Comparison of ENCODE assay signal across 13 cellular contexts in the genomic region with DNA sequence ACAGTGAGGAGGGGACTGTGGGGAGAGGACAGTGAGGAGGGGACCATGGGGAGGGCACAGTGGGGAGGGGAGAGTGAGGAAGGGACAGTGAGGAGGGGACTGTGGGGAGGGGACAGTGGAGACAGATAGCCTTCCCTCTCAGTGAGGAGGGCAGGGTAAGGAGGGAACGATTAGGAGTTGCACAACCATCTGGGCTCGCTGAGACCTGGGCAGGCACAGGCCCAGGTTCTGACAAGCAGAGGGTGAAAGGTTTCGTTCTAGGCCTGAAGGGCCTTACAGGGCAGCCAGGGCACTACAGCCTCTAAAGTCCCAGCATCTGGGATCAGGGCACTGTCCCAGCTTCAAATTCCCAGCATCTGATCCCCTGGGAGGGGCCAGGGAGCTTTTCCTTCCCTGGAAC. TPM values are rescaled to one million over a fixed set of nuclear protein-coding genes. Genes with fewer than 3 reads are reported as not detected.
DNase-seq lines count a peak whose midpoint lies in the region; ATAC-seq, FAIRE-seq and TF ChIP-seq lines count a peak whose summit lies in the region.
"Not testable (repeated sequence)": the region's sequence is repeated elsewhere in the genome, so short reads cannot be mapped to it uniquely, and the experiment has no call there.
"Had no signal": no experiment of that assay in that cellular context is flagged by ENCODE, and none has a peak within 500 bp of the region (broad histone marks: within the 10 kb centered on the region; RNA-seq: fewer than 3 reads in every experiment).

No MANE protein-coding gene starts in this region.

- in situ Hi-C loops in HepG2 (cut with HindIII; ENCODE audit: extremely low pct_ligation_motif_present, low pct_unique_long_range_greater_than_20kb) = not testable (repeated sequence)

- H3K27me3 Mint-ChIP-seq in CD8-positive, alpha-beta T cell (ENCODE audit: low read depth) = peaks cover 46% of the 10 kb centered on the region
- peaks cover 19% of the 10 kb centered on the region for H3K27me3 Mint-ChIP-seq in activated naive CD4-positive, alpha-beta T cell treated with anti-CD3 and anti-CD28 coated beads, Interleukin-2, amount 50 U/mL, for 24 hours

- not testable (repeated sequence) for TF ChIP-seq POLR2A in body of pancreas (IDR thresholded peaks at IDR 0.05); HepG2 (IDR thresholded peaks at IDR 0.05; ENCODE audit: insufficient read depth in 1 of 2, low read depth in 2 of 2, low read length in 2 of 2)

- TF ChIP-seq EP300 in HepG2 (IDR thresholded peaks at IDR 0.05; ENCODE audit: low read depth in 2 of 2, low read length in 2 of 2); HepG2 (CRISPR knock-in tag; IDR thresholded peaks at IDR 0.05; ENCODE audit: borderline replicate concordance): not testable (repeated sequence)

- H3K4me3 ChIP-seq in CD8-positive, alpha-beta T cell (ENCODE audit: low read depth, low read length); RWPE2 (ENCODE audit: severe bottlenecking); body of pancreas; HepG2 (replicated peaks in 1 of 3; ENCODE audit: insufficient read depth in 1 of 3, low read depth in 2 of 3, low read length in 3 of 3); osteoblast (ENCODE audit: insufficient read depth, low read length); upper lobe of right lung: not testable (repeated sequence)

- H3K9me3 Mint-ChIP-seq in CD8-positive, alpha-beta T cell; activated naive CD4-positive, alpha-beta T cell treated with anti-CD3 and anti-CD28 coated beads, Interleukin-2, amount 50 U/mL, for 24 hours: not testable (repeated sequence)

- H3K27ac Mint-ChIP-seq in CD8-positive, alpha-beta T cell; activated naive CD4-positive, alpha-beta T cell treated with anti-CD3 and anti-CD28 coated beads, Interleukin-2, amount 50 U/mL, for 24 hours: not testable (repeated sequence)

- not testable (repeated sequence) for H3K4me1 Mint-ChIP-seq in CD8-positive, alpha-beta T cell (ENCODE audit: low read depth); activated naive CD4-positive, alpha-beta T cell treated with anti-CD3 and anti-CD28 coated beads, Interleukin-2, amount 50 U/mL, for 24 hours

- DNase-seq in CD8-positive, alpha-beta T cell; RWPE2 (ENCODE audit: low spot score); body of pancreas; Right ventricle myocardium superior; HepG2 (ENCODE audit: low spot score); upper lobe of right lung: not testable (repeated sequence)
- peak; percentile 62 for DNase-seq in osteoblast (ENCODE audit: insufficient read length, low spot score, missing footprints)

- peaks cover 24% of the 10 kb centered on the region for H3K27me3 ChIP-seq in CD8-positive, alpha-beta T cell (ENCODE audit: insufficient read depth, low read length)
- peaks cover 36% of the 10 kb centered on the region for H3K27me3 ChIP-seq in RWPE2 (ENCODE audit: insufficient read depth, poor library complexity, severe bottlenecking)
- H3K27me3 ChIP-seq in body of pancreas = peaks cover 0 to 37% of the 10 kb centered on the region in 2 donors
- peaks cover 25 to 66% of the 10 kb centered on the region in 2 experiments for H3K27me3 ChIP-seq in HepG2 (ENCODE audit: control insufficient read depth in 1 of 2, insufficient read depth in 2 of 2, low read length in 2 of 2)
- H3K27me3 ChIP-seq in osteoblast (ENCODE audit: insufficient read depth, low read length) = peaks cover 43% of the 10 kb centered on the region
- H3K27me3 ChIP-seq in upper lobe of right lung = peaks cover 38% of the 10 kb centered on the region

- CTCF ChIA-PET in CD8-positive, alpha-beta T cell (lab: Charles Lee); HepG2 (lab: Yijun Ruan, JAX; ENCODE audit: low intra/inter-chr PET ratio, low total read pairs): not testable (repeated sequence)

- not testable (repeated sequence) for H3K27ac ChIP-seq in CD8-positive, alpha-beta T cell (ENCODE audit: low read depth, low read length); RWPE2 (ENCODE audit: poor library complexity, severe bottlenecking); body of pancreas; HepG2 (ENCODE audit: extremely low read length, insufficient read depth, low read length); osteoblast (ENCODE audit: low read depth, low read length); upper lobe of right lung

- not testable (repeated sequence) for H3K9ac ChIP-seq in HepG2 (ENCODE audit: insufficient read depth, low read depth, low read length)

- intact Hi-C loops in CD8-positive, alpha-beta T cell (cut with DNase I, micrococcal nuclease); body of pancreas (cut with DNase I); Right ventricle myocardium superior (cut with DNase I); HepG2 (cut with micrococcal nuclease; ENCODE audit: unreplicated experiment); upper lobe of right lung (cut with DNase I): not testable (repeated sequence)

- not testable (repeated sequence) for H3K36me3 ChIP-seq in CD8-positive, alpha-beta T cell (ENCODE audit: insufficient read depth, low read length); RWPE2 (ENCODE audit: low read depth); body of pancreas (replicated peaks in 1 of 2; ENCODE audit: insufficient read depth in 1 of 2, low read depth in 2 of 2); HepG2 (replicated peaks in 1 of 2; ENCODE audit: control insufficient read depth in 1 of 2, insufficient read depth in 2 of 2, low read length in 2 of 2); osteoblast (ENCODE audit: insufficient read depth, low read length); upper lobe of right lung

- BruUV-seq in HepG2 (replicated peaks; lab: Mats Ljungman, UMichigan) = not testable (repeated sequence)

- peak overlapping the region; percentile 29 for H3K4me3 Mint-ChIP-seq in CD8-positive, alpha-beta T cell
- H3K4me3 Mint-ChIP-seq in activated naive CD4-positive, alpha-beta T cell treated with anti-CD3 and anti-CD28 coated beads, Interleukin-2, amount 50 U/mL, for 24 hours = peak overlapping the region; percentile 55

- H3K4me2 ChIP-seq in HepG2 (ENCODE audit: low read depth, low read length); osteoblast (ENCODE audit: insufficient read depth, low read length): not testable (repeated sequence)

- H2AFZ ChIP-seq in HepG2 (ENCODE audit: low read length); osteoblast (ENCODE audit: low read length): not testable (repeated sequence)

- not testable (repeated sequence) for H3K79me2 ChIP-seq in HepG2 (ENCODE audit: insufficient read depth, low read length); osteoblast (ENCODE audit: insufficient read depth, low read length)

- not testable (repeated sequence) for H3K9me3 ChIP-seq in CD8-positive, alpha-beta T cell (ENCODE audit: low read length); RWPE2 (ENCODE audit: severe bottlenecking); body of pancreas; HepG2 (ENCODE audit: low read length); osteoblast (ENCODE audit: low read depth, low read length); upper lobe of right lung

- TF ChIP-seq CTCF in CD8-positive, alpha-beta T cell (IDR thresholded peaks at IDR 0.05); RWPE2 (IDR thresholded peaks at IDR 0.05; ENCODE audit: poor library complexity, severe bottlenecking); body of pancreas (IDR thresholded peaks at IDR 0.05); HepG2 (CRISPR knock-in tag; IDR thresholded peaks at IDR 0.05); osteoblast (IDR thresholded peaks at IDR 0.05; ENCODE audit: extremely low read depth, low read depth, low read length); upper lobe of right lung (IDR thresholded peaks at IDR 0.05): not testable (repeated sequence)

- TF ChIP-seq RAD21 in HepG2 (CRISPR knock-in tag; IDR thresholded peaks at IDR 0.05) = not testable (repeated sequence)

- peaks cover 19% of the 10 kb centered on the region for H3K4me1 ChIP-seq in CD8-positive, alpha-beta T cell (ENCODE audit: insufficient read depth, low read length)
- not testable (repeated sequence) for H3K4me1 ChIP-seq in RWPE2 (ENCODE audit: insufficient read depth, poor library complexity, severe bottlenecking); osteoblast (ENCODE audit: insufficient read depth, low read length)
- H3K4me1 ChIP-seq in body of pancreas = peaks cover 19% of the 10 kb centered on the region
- peaks cover 38% of the 10 kb centered on the region for H3K4me1 ChIP-seq in HepG2 (ENCODE audit: insufficient read depth, low read length)
- peaks cover 18% of the 10 kb centered on the region for H3K4me1 ChIP-seq in upper lobe of right lung

- H3K36me3 Mint-ChIP-seq in CD8-positive, alpha-beta T cell; activated naive CD4-positive, alpha-beta T cell treated with anti-CD3 and anti-CD28 coated beads, Interleukin-2, amount 50 U/mL, for 24 hours: not testable (repeated sequence)

- ATAC-seq in CD8-positive, alpha-beta T cell = not testable (repeated sequence)
- ATAC-seq in RWPE2 (ENCODE audit: low read depth) (peak; percentile 22; the same call in 2 of the 3 replicates), body of pancreas (peak; percentile 30), Right ventricle myocardium superior (ENCODE audit: poor library complexity) (peak; percentile 45), HepG2 (peak; percentile 50), upper lobe of right lung (peak; percentile 61)

- WGBS in body of pancreas, 2 donors = 30% methylated on average over 2 of the region's 3 CpGs
- WGBS in HepG2 (ENCODE audit: low lambda C conversion rate) = 4% methylated on average over 2 of the region's 3 CpGs

- POLR2A ChIA-PET in CD8-positive, alpha-beta T cell (lab: Charles Lee); HepG2 (lab: Yijun Ruan, JAX): not testable (repeated sequence)

- FAIRE-seq in HepG2 (lab: Jason Lieb, UNC) = not testable (repeated sequence)

- not testable (repeated sequence) for H4K20me1 ChIP-seq in HepG2 (ENCODE audit: insufficient read depth, low read length); osteoblast (ENCODE audit: insufficient read depth, low read length)

RNA-seq across cellular contexts. Expression of gene HBM, which starts 2.1 kb away (rescaled TPM):
- total RNA-seq in CD8-positive, alpha-beta T cell = not detected
- total RNA-seq in body of pancreas (not detected), Right ventricle myocardium superior (not detected), HepG2 (2016; rRNA removed; fragmentation: Illumina TruSeq; extraction: Trizol) (not detected in 2 replicates), osteoblast (not detected in 2 replicates), upper lobe of right lung (not detected)
- total RNA-seq in HepG2 (2016; cell fraction: cytosol; rRNA removed; fragmentation: Illumina TruSeq; extraction: Trizol; ENCODE audit: low read depth) = not detected in 2 replicates
- not detected in 2 replicates for total RNA-seq in HepG2 (2016; cell fraction: insoluble cytoplasmic fraction; rRNA removed; fragmentation: Illumina TruSeq; extraction: Trizol)
- not detected in 2 replicates for total RNA-seq in HepG2 (2016; cell fraction: membrane; rRNA removed; fragmentation: Illumina TruSeq; extraction: Trizol)
- total RNA-seq in HepG2 (2016; cell fraction: nucleus; rRNA removed; fragmentation: Illumina TruSeq; extraction: Trizol) = not detected in 2 replicates
- polyA plus RNA-seq in HepG2 (2011; rRNA removed) = 0.69 TPM in 1 of 2 replicates, not detected in the other
- 0.27 and 0.33 TPM in 2 replicates for polyA plus RNA-seq in HepG2 (2011; cell fraction: cytosol; rRNA removed)
- polyA plus RNA-seq in HepG2 (2011; cell fraction: nucleus; rRNA removed) = 0.57 TPM in 1 of 2 replicates, not detected in the other
- polyA plus RNA-seq in HepG2 (2012) = 0.59 TPM in 1 of 2 replicates, not detected in the other
- polyA plus RNA-seq in HepG2 (2016; cell fraction: cytosol; fragmentation: Illumina TruSeq; extraction: Trizol; ENCODE audit: low read depth) = not detected in 2 replicates
- polyA plus RNA-seq in HepG2 (2016; cell fraction: insoluble cytoplasmic fraction; fragmentation: Illumina TruSeq; extraction: Trizol; ENCODE audit: low read depth) = not detected in 2 replicates
- polyA plus RNA-seq in HepG2 (2016; cell fraction: membrane; fragmentation: Illumina TruSeq; extraction: Trizol; ENCODE audit: low read depth) = not detected in 2 replicates
- polyA plus RNA-seq in HepG2 (2016; cell fraction: nucleus; fragmentation: Illumina TruSeq; extraction: Trizol; ENCODE audit: insufficient read depth, low read depth) = not detected in 2 replicates
- not detected in 2 replicates for polyA minus RNA-seq in HepG2 (2011; rRNA and poly(A)+ RNA removed; ENCODE audit: low replicate concordance)
- not detected in 2 replicates for polyA minus RNA-seq in HepG2 (2011; cell fraction: cytosol; rRNA and poly(A)+ RNA removed)
- not detected in 2 replicates for polyA minus RNA-seq in HepG2 (2011; cell fraction: nucleus; rRNA and poly(A)+ RNA removed)
- total RNA-seq: Calu3; CD4-positive, CD25-positive, alpha-beta regulatory T cell; Daoy; GM23338; H7 had no signal
- polyA plus RNA-seq: CD4-positive, CD25-positive, alpha-beta regulatory T cell; GM23338 had no signal

RNA-seq across cellular contexts. Expression of gene HBA2, which starts 9.0 kb away (rescaled TPM):
- not detected for total RNA-seq in CD8-positive, alpha-beta T cell
- total RNA-seq in body of pancreas = 10 to 100 TPM in 1 of 2 donors, 1 to 10 TPM in 1; 6.0 to 23.4 TPM
- 64.7 TPM for total RNA-seq in Right ventricle myocardium superior
- not detected in 2 replicates for total RNA-seq in HepG2 (2016; rRNA removed; fragmentation: Illumina TruSeq; extraction: Trizol)
- total RNA-seq in HepG2 (2016; cell fraction: cytosol; rRNA removed; fragmentation: Illumina TruSeq; extraction: Trizol; ENCODE audit: low read depth) = not detected in 2 replicates
- total RNA-seq in HepG2 (2016; cell fraction: insoluble cytoplasmic fraction; rRNA removed; fragmentation: Illumina TruSeq; extraction: Trizol) = not detected in 2 replicates
- not detected in 2 replicates for total RNA-seq in HepG2 (2016; cell fraction: membrane; rRNA removed; fragmentation: Illumina TruSeq; extraction: Trizol)
- not detected in 2 replicates for total RNA-seq in HepG2 (2016; cell fraction: nucleus; rRNA removed; fragmentation: Illumina TruSeq; extraction: Trizol)
- not detected in 2 replicates for polyA plus RNA-seq in HepG2 (2011; rRNA removed)
- not detected in 2 replicates for polyA plus RNA-seq in HepG2 (2011; cell fraction: cytosol; rRNA removed)
- polyA plus RNA-seq in HepG2 (2011; cell fraction: nucleus; rRNA removed) = not detected in 2 replicates
- polyA plus RNA-seq in HepG2 (2012) = 0.91 TPM in 1 of 2 replicates, not detected in the other
- polyA plus RNA-seq in HepG2 (2016; cell fraction: cytosol; fragmentation: Illumina TruSeq; extraction: Trizol; ENCODE audit: low read depth) = 0.54 and 0.83 TPM in 2 replicates
- 1.5 TPM in 1 of 2 replicates, not detected in the other for polyA plus RNA-seq in HepG2 (2016; cell fraction: insoluble cytoplasmic fraction; fragmentation: Illumina TruSeq; extraction: Trizol; ENCODE audit: low read depth)
- not detected in 2 replicates for polyA plus RNA-seq in HepG2 (2016; cell fraction: membrane; fragmentation: Illumina TruSeq; extraction: Trizol; ENCODE audit: low read depth)
- polyA plus RNA-seq in HepG2 (2016; cell fraction: nucleus; fragmentation: Illumina TruSeq; extraction: Trizol; ENCODE audit: insufficient read depth, low read depth) = not detected in 2 replicates
- 3.3 and 4.4 TPM in 2 replicates for polyA minus RNA-seq in HepG2 (2011; rRNA and poly(A)+ RNA removed; ENCODE audit: low replicate concordance)
- polyA minus RNA-seq in HepG2 (2011; cell fraction: cytosol; rRNA and poly(A)+ RNA removed) = not detected in 2 replicates
- polyA minus RNA-seq in HepG2 (2011; cell fraction: nucleus; rRNA and poly(A)+ RNA removed) = not detected in 2 replicates
- not detected in 2 replicates for total RNA-seq in osteoblast
- total RNA-seq in upper lobe of right lung = 248 TPM
- total RNA-seq: Calu3, H7 had no signal

RNA-seq across cellular contexts. Expression of gene HBZ, which starts 11.3 kb away (rescaled TPM):
- total RNA-seq in CD8-positive, alpha-beta T cell = not detected
- total RNA-seq in body of pancreas (not detected), Right ventricle myocardium superior (not detected), HepG2 (2016; rRNA removed; fragmentation: Illumina TruSeq; extraction: Trizol) (not detected in 2 replicates), osteoblast (not detected in 2 replicates), upper lobe of right lung (not detected)
- total RNA-seq in HepG2 (2016; cell fraction: cytosol; rRNA removed; fragmentation: Illumina TruSeq; extraction: Trizol; ENCODE audit: low read depth) = not detected in 2 replicates
- total RNA-seq in HepG2 (2016; cell fraction: insoluble cytoplasmic fraction; rRNA removed; fragmentation: Illumina TruSeq; extraction: Trizol) = not detected in 2 replicates
- not detected in 2 replicates for total RNA-seq in HepG2 (2016; cell fraction: membrane; rRNA removed; fragmentation: Illumina TruSeq; extraction: Trizol)
- not detected in 2 replicates for total RNA-seq in HepG2 (2016; cell fraction: nucleus; rRNA removed; fragmentation: Illumina TruSeq; extraction: Trizol)
- polyA plus RNA-seq in HepG2 (2011; rRNA removed) = 0.21 and 0.27 TPM in 2 replicates
- 0.11 and 0.31 TPM in 2 replicates for polyA plus RNA-seq in HepG2 (2011; cell fraction: cytosol; rRNA removed)
- polyA plus RNA-seq in HepG2 (2011; cell fraction: nucleus; rRNA removed) = 0.23 and 0.26 TPM in 2 replicates
- polyA plus RNA-seq in HepG2 (2012) = not detected in 2 replicates
- not detected in 2 replicates for polyA plus RNA-seq in HepG2 (2016; cell fraction: cytosol; fragmentation: Illumina TruSeq; extraction: Trizol; ENCODE audit: low read depth)
- polyA plus RNA-seq in HepG2 (2016; cell fraction: insoluble cytoplasmic fraction; fragmentation: Illumina TruSeq; extraction: Trizol; ENCODE audit: low read depth) = not detected in 2 replicates
- not detected in 2 replicates for polyA plus RNA-seq in HepG2 (2016; cell fraction: membrane; fragmentation: Illumina TruSeq; extraction: Trizol; ENCODE audit: low read depth)
- polyA plus RNA-seq in HepG2 (2016; cell fraction: nucleus; fragmentation: Illumina TruSeq; extraction: Trizol; ENCODE audit: insufficient read depth, low read depth) = not detected in 2 replicates
- 2.8 and 3.2 TPM in 2 replicates for polyA minus RNA-seq in HepG2 (2011; rRNA and poly(A)+ RNA removed; ENCODE audit: low replicate concordance)
- polyA minus RNA-seq in HepG2 (2011; cell fraction: cytosol; rRNA and poly(A)+ RNA removed) = not detected in 2 replicates
- 1.0 TPM in 1 of 2 replicates, not detected in the other for polyA minus RNA-seq in HepG2 (2011; cell fraction: nucleus; rRNA and poly(A)+ RNA removed)
- total RNA-seq: Calu3; CD4-positive, CD25-positive, alpha-beta regulatory T cell; Daoy; GM23338; H7 had no signal
- polyA plus RNA-seq: CD4-positive, CD25-positive, alpha-beta regulatory T cell had no signal

RNA-seq across cellular contexts. Expression of gene HBA1, which starts 12.8 kb away (rescaled TPM):
- under 1 TPM in 1 of 2 experiments, not detected in 1; 0.68 TPM for total RNA-seq in CD8-positive, alpha-beta T cell
- total RNA-seq in body of pancreas (not detected), Right ventricle myocardium superior (110 TPM), HepG2 (2016; rRNA removed; fragmentation: Illumina TruSeq; extraction: Trizol) (0.42 TPM in 1 of 2 replicates, not detected in the other), osteoblast (not detected in 2 replicates), upper lobe of right lung (241 TPM)
- 0.71 TPM in 1 of 2 replicates, not detected in the other for total RNA-seq in HepG2 (2016; cell fraction: cytosol; rRNA removed; fragmentation: Illumina TruSeq; extraction: Trizol; ENCODE audit: low read depth)
- total RNA-seq in HepG2 (2016; cell fraction: insoluble cytoplasmic fraction; rRNA removed; fragmentation: Illumina TruSeq; extraction: Trizol) = 1.00 TPM in 1 of 2 replicates, not detected in the other
- total RNA-seq in HepG2 (2016; cell fraction: membrane; rRNA removed; fragmentation: Illumina TruSeq; extraction: Trizol) = not detected in 2 replicates
- total RNA-seq in HepG2 (2016; cell fraction: nucleus; rRNA removed; fragmentation: Illumina TruSeq; extraction: Trizol) = not detected in 2 replicates
- polyA plus RNA-seq in HepG2 (2011; rRNA removed) = 0.27 and 0.59 TPM in 2 replicates
- polyA plus RNA-seq in HepG2 (2011; cell fraction: cytosol; rRNA removed) = 0.35 and 2.5 TPM in 2 replicates
- 0.82 and 0.88 TPM in 2 replicates for polyA plus RNA-seq in HepG2 (2011; cell fraction: nucleus; rRNA removed)
- polyA plus RNA-seq in HepG2 (2012) = 1.5 TPM in 1 of 2 replicates, not detected in the other
- polyA plus RNA-seq in HepG2 (2016; cell fraction: cytosol; fragmentation: Illumina TruSeq; extraction: Trizol; ENCODE audit: low read depth) = not detected in 2 replicates
- polyA plus RNA-seq in HepG2 (2016; cell fraction: insoluble cytoplasmic fraction; fragmentation: Illumina TruSeq; extraction: Trizol; ENCODE audit: low read depth) = 2.2 TPM in 1 of 2 replicates, not detected in the other
- polyA plus RNA-seq in HepG2 (2016; cell fraction: membrane; fragmentation: Illumina TruSeq; extraction: Trizol; ENCODE audit: low read depth) = 1.2 and 1.7 TPM in 2 replicates
- not detected in 2 replicates for polyA plus RNA-seq in HepG2 (2016; cell fraction: nucleus; fragmentation: Illumina TruSeq; extraction: Trizol; ENCODE audit: insufficient read depth, low read depth)
- polyA minus RNA-seq in HepG2 (2011; rRNA and poly(A)+ RNA removed; ENCODE audit: low replicate concordance) = 3.3 and 4.3 TPM in 2 replicates
- 1.3 TPM in 1 of 2 replicates, not detected in the other for polyA minus RNA-seq in HepG2 (2011; cell fraction: cytosol; rRNA and poly(A)+ RNA removed)
- not detected in 2 replicates for polyA minus RNA-seq in HepG2 (2011; cell fraction: nucleus; rRNA and poly(A)+ RNA removed)
- total RNA-seq: Calu3; CD4-positive, CD25-positive, alpha-beta regulatory T cell; Daoy; GM23338; H7 had no signal

RNA-seq across cellular contexts. Expression of gene HBQ1, which starts 16.6 kb away (rescaled TPM):
- total RNA-seq in CD8-positive, alpha-beta T cell = not detected
- not detected for total RNA-seq in body of pancreas
- not detected for total RNA-seq in Right ventricle myocardium superior
- 7.4 and 8.0 TPM in 2 replicates for total RNA-seq in HepG2 (2016; rRNA removed; fragmentation: Illumina TruSeq; extraction: Trizol)
- total RNA-seq in HepG2 (2016; cell fraction: cytosol; rRNA removed; fragmentation: Illumina TruSeq; extraction: Trizol; ENCODE audit: low read depth) = 7.9 and 8.5 TPM in 2 replicates
- total RNA-seq in HepG2 (2016; cell fraction: insoluble cytoplasmic fraction; rRNA removed; fragmentation: Illumina TruSeq; extraction: Trizol) = 9.1 TPM in 2 replicates
- 7.5 and 8.9 TPM in 2 replicates for total RNA-seq in HepG2 (2016; cell fraction: membrane; rRNA removed; fragmentation: Illumina TruSeq; extraction: Trizol)
- total RNA-seq in HepG2 (2016; cell fraction: nucleus; rRNA removed; fragmentation: Illumina TruSeq; extraction: Trizol) = 2.1 TPM in 2 replicates
- 4.9 and 7.6 TPM in 2 replicates for polyA plus RNA-seq in HepG2 (2011; rRNA removed)
- 7.7 and 17.3 TPM in 2 replicates for polyA plus RNA-seq in HepG2 (2011; cell fraction: cytosol; rRNA removed)
- polyA plus RNA-seq in HepG2 (2011; cell fraction: nucleus; rRNA removed) = 19.1 TPM in 2 replicates
- polyA plus RNA-seq in HepG2 (2012) = 5.0 and 5.6 TPM in 2 replicates
- polyA plus RNA-seq in HepG2 (2016; cell fraction: cytosol; fragmentation: Illumina TruSeq; extraction: Trizol; ENCODE audit: low read depth) = 9.3 and 10.2 TPM in 2 replicates
- 5.3 and 6.0 TPM in 2 replicates for polyA plus RNA-seq in HepG2 (2016; cell fraction: insoluble cytoplasmic fraction; fragmentation: Illumina TruSeq; extraction: Trizol; ENCODE audit: low read depth)
- polyA plus RNA-seq in HepG2 (2016; cell fraction: membrane; fragmentation: Illumina TruSeq; extraction: Trizol; ENCODE audit: low read depth) = 7.0 and 9.3 TPM in 2 replicates
- polyA plus RNA-seq in HepG2 (2016; cell fraction: nucleus; fragmentation: Illumina TruSeq; extraction: Trizol; ENCODE audit: insufficient read depth, low read depth) = 6.8 and 8.4 TPM in 2 replicates
- 2.2 TPM in 1 of 2 replicates, not detected in the other for polyA minus RNA-seq in HepG2 (2011; rRNA and poly(A)+ RNA removed; ENCODE audit: low replicate concordance)
- 1.8 TPM in 2 replicates for polyA minus RNA-seq in HepG2 (2011; cell fraction: cytosol; rRNA and poly(A)+ RNA removed)
- polyA minus RNA-seq in HepG2 (2011; cell fraction: nucleus; rRNA and poly(A)+ RNA removed) = 1.5 TPM in 1 of 2 replicates, not detected in the other
- total RNA-seq in osteoblast = not detected in 2 replicates
- total RNA-seq in upper lobe of right lung = not detected
- total RNA-seq: Calu3; CD4-positive, CD25-positive, alpha-beta regulatory T cell; Daoy had no signal
- polyA plus RNA-seq: CD4-positive, CD25-positive, alpha-beta regulatory T cell had no signal
